Comparison of ENCODE assay signal across 15 cellular contexts in the genomic region with DNA sequence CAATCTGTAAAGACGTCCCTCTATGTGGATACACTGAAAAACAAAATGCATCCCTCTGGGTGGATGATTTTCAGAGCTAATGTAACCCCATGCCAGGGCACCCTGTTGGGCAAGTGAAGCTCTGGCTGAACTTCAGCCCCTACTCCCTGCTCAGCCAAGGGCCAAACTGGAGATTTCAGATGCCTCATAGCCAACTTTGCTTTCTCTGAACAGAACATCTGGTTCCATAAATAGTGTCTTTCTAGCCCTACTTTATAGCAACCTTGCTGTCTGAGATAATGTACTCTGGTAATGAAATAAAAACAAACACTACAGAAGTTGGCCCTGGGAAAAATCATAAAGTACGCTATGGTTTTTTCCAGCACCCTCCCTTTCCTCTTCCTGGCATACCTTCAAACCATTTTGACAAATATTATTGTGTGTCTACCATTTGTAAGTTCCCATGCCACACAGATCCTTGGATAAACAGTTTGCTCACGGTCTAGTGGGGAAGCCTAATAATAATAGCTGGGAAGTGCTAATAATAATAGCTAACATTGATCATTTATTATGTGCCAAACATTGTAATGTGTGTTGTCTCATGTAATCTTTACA. TPM values are rescaled to one million over a fixed set of nuclear protein-coding genes. Genes with fewer than 3 reads are reported as not detected.
A peak's percentile ranks its signal among the peaks of the same experiment; 100 is the strongest.
DNase-seq lines count a peak whose midpoint lies in the region; ATAC-seq, FAIRE-seq and TF ChIP-seq lines count a peak whose summit lies in the region.
"Had no signal": no experiment of that assay in that cellular context is flagged by ENCODE, and none has a peak within 500 bp of the region (broad histone marks: within the 10 kb centered on the region; RNA-seq: fewer than 3 reads in every experiment).

No MANE protein-coding gene starts in this region.

- peaks cover 0 to 5% (median 0%) of the 10 kb centered on the region in 12 donors for H3K9me3 ChIP-seq in heart left ventricle
- H3K9me3 ChIP-seq in lower lobe of right lung: no peaks in the 10 kb centered on the region
- no peaks in the 10 kb centered on the region for H3K9me3 ChIP-seq in upper lobe of left lung

- no peak for FAIRE-seq in GM12892 (lab: Jason Lieb, UNC)

- peaks cover 18% of the 10 kb centered on the region for H3K36me3 Mint-ChIP-seq in activated T-helper 2 cell treated with anti-CD3 and anti-CD28 coated beads, Interferon-gamma antibody, Interleukin-2, Interleukin-4, amounts not matched to agents 10 μg/mL and 5 μg/mL and 100 μg/mL, durations not matched to agents 14 hours and 24 hours and 36 hours (ENCODE audit: low read depth)

- peaks cover 11% of the 10 kb centered on the region for H3K27me3 Mint-ChIP-seq in activated T-helper 2 cell treated with anti-CD3 and anti-CD28 coated beads, Interferon-gamma antibody, Interleukin-2, Interleukin-4, amounts not matched to agents 10 μg/mL and 5 μg/mL and 100 μg/mL, durations not matched to agents 14 hours and 24 hours and 36 hours (ENCODE audit: low read depth)

- intact Hi-C loops in heart left ventricle (cut with DNase I) (loop anchor here in 2 of 10 donors (5.0 kb wide), 2 partner anchors 33 to 83 kb away; no protein-coding TSS in a partner anchor), Right ventricle myocardium inferior (cut with DNase I) (no loop called here), lower lobe of right lung (cut with DNase I) (no loop called here)
- intact Hi-C loops in activated T-helper 2 cell treated with anti-CD3 and anti-CD28 coated beads, Interferon-gamma antibody, Interleukin-2, Interleukin-4, amounts not matched to agents 10 μg/mL and 5 μg/mL and 100 μg/mL, durations not matched to agents 14 hours and 24 hours and 36 hours (cut with micrococcal nuclease): no loop called here

- no peaks in the 10 kb centered on the region for H3K36me3 ChIP-seq in heart left ventricle
- H3K36me3 ChIP-seq in lower lobe of right lung: no peaks in the 10 kb centered on the region
- H3K36me3 ChIP-seq in upper lobe of left lung: no peaks in the 10 kb centered on the region

- ATAC-seq in heart left ventricle (no peak), Right ventricle myocardium inferior (no peak), lower lobe of right lung (no peak), upper lobe of left lung (ENCODE audit: low FRiP score in 2 of 2) (no peak), HG03139 (IDR thresholded peaks at IDR 0.05; ENCODE audit: unreplicated experiment) (no peak)

- H3K27ac ChIP-seq in heart left ventricle (peak overlapping the region in 8 of 12 donors; percentile 1 to 83 (median 52)), lower lobe of right lung (peak overlapping the region; percentile 83), upper lobe of left lung (peak overlapping the region in 3 of 4 donors; percentile 84 to 90 (median 87))

- peak overlapping the region; percentile 82 for H3K27ac Mint-ChIP-seq in activated T-helper 2 cell treated with anti-CD3 and anti-CD28 coated beads, Interferon-gamma antibody, Interleukin-2, Interleukin-4, amounts not matched to agents 10 μg/mL and 5 μg/mL and 100 μg/mL, durations not matched to agents 14 hours and 24 hours and 36 hours

- peaks cover 0 to 53% (median 3%) of the 10 kb centered on the region in 12 donors for H3K4me1 ChIP-seq in heart left ventricle
- peaks cover 18% of the 10 kb centered on the region for H3K4me1 ChIP-seq in lower lobe of right lung
- H3K4me1 ChIP-seq in upper lobe of left lung: peaks cover 9 to 39% (median 20%) of the 10 kb centered on the region in 4 donors

- no peak overlapping the region for H3K4me3 ChIP-seq in heart left ventricle
- H3K4me3 ChIP-seq in lower lobe of right lung: no peak overlapping the region
- H3K4me3 ChIP-seq in upper lobe of left lung: no peak overlapping the region

- H3K4me3 Mint-ChIP-seq in activated T-helper 2 cell treated with anti-CD3 and anti-CD28 coated beads, Interferon-gamma antibody, Interleukin-2, Interleukin-4, amounts not matched to agents 10 μg/mL and 5 μg/mL and 100 μg/mL, durations not matched to agents 14 hours and 24 hours and 36 hours (ENCODE audit: low read depth): peak overlapping the region; percentile 10

- no peaks in the 10 kb centered on the region for H3K27me3 ChIP-seq in heart left ventricle
- H3K27me3 ChIP-seq in lower lobe of right lung (ENCODE audit: low read depth): no peaks in the 10 kb centered on the region
- H3K27me3 ChIP-seq in upper lobe of left lung: no peaks in the 10 kb centered on the region

- no peak for TF ChIP-seq EP300 in upper lobe of left lung (IDR thresholded peaks at IDR 0.05)

- 64 to 73% (median 72%) methylated on average over 3 of the region's 3 CpGs for WGBS in heart left ventricle, 4 donors
- 54 to 59% methylated on average over 3 of the region's 3 CpGs for WGBS in upper lobe of left lung, 2 donors

- TF ChIP-seq POLR2A in heart left ventricle (IDR thresholded peaks at IDR 0.05) (no peak), upper lobe of left lung (IDR thresholded peaks at IDR 0.05) (no peak), GM12892 (IDR thresholded peaks at IDR 0.05; ENCODE audit: low read depth, low read length) (no peak; the same call in 1 of the 2 replicates)

- no peak for DNase-seq in heart left ventricle
- no peak for DNase-seq in Right ventricle myocardium inferior (ENCODE audit: missing footprints)
- DNase-seq in activated T-helper 2 cell treated with anti-CD3 and anti-CD28 coated beads, Interferon-gamma antibody, Interleukin-2, Interleukin-4, amounts not matched to agents 10 μg/mL and 5 μg/mL and 100 μg/mL, durations not matched to agents 14 hours and 24 hours and 36 hours (ENCODE audit: low spot score): no peak
- DNase-seq in lower lobe of right lung: no peak
- no peak for DNase-seq in upper lobe of left lung
- DNase-seq in SW 1271 (lab: John Stamatoyannopoulos, UW): no peak
- DNase-seq in GM12892 (ENCODE audit: insufficient read length): no peak
- DNase-seq: ACHN; activated CD8-positive, alpha-beta memory T cell treated with anti-CD3 and anti-CD28 coated beads, Interleukin-2, amount 50 U/mL, for 4 hours; anterior cingulate cortex; Calu3; NCI-H82; nucleus accumbens; trophoblast cell had no signal

- TF ChIP-seq CTCF in heart left ventricle (IDR thresholded peaks at IDR 0.05): no peak
- no peak for TF ChIP-seq CTCF in lower lobe of right lung (IDR thresholded peaks at IDR 0.05)
- TF ChIP-seq CTCF in upper lobe of left lung (IDR thresholded peaks at IDR 0.05): no peak

- peaks cover 7% of the 10 kb centered on the region for H3K9me3 Mint-ChIP-seq in activated T-helper 2 cell treated with anti-CD3 and anti-CD28 coated beads, Interferon-gamma antibody, Interleukin-2, Interleukin-4, amounts not matched to agents 10 μg/mL and 5 μg/mL and 100 μg/mL, durations not matched to agents 14 hours and 24 hours and 36 hours

- H3K4me1 Mint-ChIP-seq in activated T-helper 2 cell treated with anti-CD3 and anti-CD28 coated beads, Interferon-gamma antibody, Interleukin-2, Interleukin-4, amounts not matched to agents 10 μg/mL and 5 μg/mL and 100 μg/mL, durations not matched to agents 14 hours and 24 hours and 36 hours (ENCODE audit: low read depth): peaks cover 48% of the 10 kb centered on the region

RNA-seq across cellular contexts. Expression of a gene that starts 3.4 kb away (rescaled TPM):
- 10 to 100 TPM in 3 of 9 donors, 1 to 10 TPM in 6; 4.8 to 23.2 (median 8.1) TPM for total RNA-seq in heart left ventricle
- 1 to 10 TPM; 3.3 to 4.1 TPM for polyA plus RNA-seq in heart left ventricle
- total RNA-seq in Right ventricle myocardium inferior: 6.3 TPM
- total RNA-seq in activated T-helper 2 cell treated with anti-CD3 and anti-CD28 coated beads, Interferon-gamma antibody, Interleukin-2, Interleukin-4, amounts not matched to agents 10 μg/mL and 5 μg/mL and 100 μg/mL, durations not matched to agents 14 hours and 24 hours and 36 hours: 37.1 and 37.5 TPM in 2 replicates
- 34.5 TPM for total RNA-seq in lower lobe of right lung
- total RNA-seq in upper lobe of left lung: 10 to 100 TPM; 18.0 to 45.4 (median 22.3) TPM
- 161 TPM for polyA plus RNA-seq in GM12892 (2012; ENCODE audit: missing spikeins)
